Comparison of ENCODE assay signal across 8 cellular contexts in the genomic region with DNA sequence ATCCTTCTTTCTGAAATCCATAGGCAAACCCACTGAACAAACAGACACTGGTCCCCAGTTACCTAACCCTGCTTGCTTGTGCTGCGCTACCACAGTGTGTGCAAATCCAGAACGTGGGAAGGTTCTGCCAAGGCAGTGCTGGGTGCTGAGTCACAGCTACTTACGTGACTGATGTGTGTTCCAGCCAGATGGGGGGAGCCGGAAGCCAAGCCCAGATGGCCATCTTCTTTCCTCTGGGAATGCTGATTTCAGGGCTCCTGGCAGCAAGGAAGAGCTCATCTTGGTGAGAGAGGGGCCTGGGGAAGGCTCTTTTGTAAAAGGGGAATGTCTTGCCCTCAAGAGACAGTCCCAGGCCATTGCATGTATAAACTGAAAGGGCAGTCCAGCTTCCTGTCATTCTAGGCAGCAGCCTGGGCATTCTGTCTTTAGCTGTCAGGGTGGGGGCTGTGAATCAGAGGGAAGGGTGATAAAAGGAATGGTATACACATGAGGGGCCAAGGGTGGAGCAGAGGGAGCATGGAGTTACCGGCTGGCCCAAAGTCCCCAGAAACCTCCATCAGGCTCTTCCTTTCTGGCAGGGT. TPM values are rescaled to one million over a fixed set of nuclear protein-coding genes. Genes with fewer than 3 reads are reported as not detected.
DNase-seq lines count a peak whose midpoint lies in the region; ATAC-seq and TF ChIP-seq lines count a peak whose summit lies in the region.

No MANE protein-coding gene starts in this region.

- H3K27me3 ChIP-seq in right atrium auricular region: no peaks in the 10 kb centered on the region

- peaks cover 93% of the 10 kb centered on the region for H3K36me3 ChIP-seq in right atrium auricular region

- DNase-seq in HCEC 1CT (peak; percentile 98), amygdala (lab: John Stamatoyannopoulos, UW) (peak in 33 of 56 donors; percentile 34 to 83 (median 65)), right atrium auricular region (ENCODE audit: low spot score) (peak; percentile 95), smooth muscle cell of the brain vasculature (ENCODE audit: low read depth, low spot score) (peak; percentile 55), NOMO-1 (lab: John Stamatoyannopoulos, UW; ENCODE audit: unreplicated experiment in 2 of 2) (no peak), SW480 (ENCODE audit: low spot score) (no peak)

- ATAC-seq in HG02623 (IDR thresholded peaks at IDR 0.05; ENCODE audit: unreplicated experiment) (no peak), HG03159 (IDR thresholded peaks at IDR 0.05; ENCODE audit: unreplicated experiment) (no peak)

- H3K4me3 ChIP-seq in right atrium auricular region: no peak overlapping the region

- no peaks in the 10 kb centered on the region for H3K9me3 ChIP-seq in right atrium auricular region

- no peak for TF ChIP-seq CTCF in right atrium auricular region (IDR thresholded peaks at IDR 0.05)

- peaks cover 0 to 91% of the 10 kb centered on the region in 2 donors for H3K4me1 ChIP-seq in right atrium auricular region

- H3K27ac ChIP-seq in right atrium auricular region: peak overlapping the region; percentile 94 to 96

RNA-seq across cellular contexts. Expression of gene CD46, which starts 54.1 kb away (rescaled TPM):
- 10 to 100 TPM; 44.9 to 85.4 TPM for total RNA-seq in right atrium auricular region

Comparison
In these comparisons a context has a peak if more than half of its experiments do, and no peak if none do; other contexts are left out.
1. DNase-seq: peak in HCEC 1CT (single experiment), amygdala (33 of 56), right atrium auricular region (single experiment) and smooth muscle cell of the brain vasculature (single experiment); none in NOMO-1 (0 of 2) and SW480 (single experiment).